In the genomic region with DNA sequence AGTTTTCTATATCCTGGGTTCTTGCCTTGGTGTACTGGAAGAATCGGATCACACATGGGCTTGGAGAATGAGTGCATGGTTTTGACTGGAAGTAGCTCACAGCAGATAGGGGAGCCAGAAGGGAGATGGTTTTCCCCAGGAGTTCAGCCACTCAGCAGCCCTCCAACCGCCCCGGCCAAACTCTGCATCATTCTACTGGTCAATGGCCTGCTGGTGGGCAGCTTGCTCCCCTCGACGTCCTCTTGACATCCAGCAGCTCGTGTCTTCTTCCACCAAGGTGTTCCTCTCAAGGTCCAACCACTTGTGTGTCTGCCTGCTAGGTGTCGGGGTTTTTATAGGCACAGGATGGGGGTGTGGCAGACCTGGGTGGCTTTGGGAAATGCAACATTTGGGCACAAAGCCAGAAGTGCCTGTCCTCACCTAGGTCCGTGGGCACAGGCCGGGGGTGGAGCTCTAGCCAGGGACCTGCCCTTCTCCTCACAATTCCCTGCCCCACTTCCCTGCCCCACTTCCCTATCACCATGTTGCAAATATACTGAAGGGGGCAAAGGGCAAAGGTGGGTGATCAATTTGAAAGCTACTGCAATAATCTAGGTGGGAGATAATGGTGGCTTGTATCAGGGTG, we compare ENCODE assay signal across 22 cellular contexts. TPM values are rescaled to one million over a fixed set of nuclear protein-coding genes. Genes with fewer than 3 reads are reported as not detected.
"Had no signal": no experiment of that assay in that cellular context is flagged by ENCODE, and none has a peak within 500 bp of the region (broad histone marks: within the 10 kb centered on the region; RNA-seq: fewer than 3 reads in every experiment).

No MANE protein-coding gene starts in this region.

- H3K27ac Mint-ChIP-seq: activated T-cell treated with anti-CD3 and anti-CD28 coated beads, Interleukin-2, amount 50 U/mL, for 72 hours; type B pancreatic cell had no signal

- H3K36me3 Mint-ChIP-seq: activated naive CD8-positive, alpha-beta T cell treated with anti-CD3 and anti-CD28 coated beads, Interleukin-2, amount 10 ng/mL, durations not matched to agents 7 days and 5 days; type B pancreatic cell had no signal

- H3K27me3 ChIP-seq: esophagus squamous epithelium, right atrium auricular region, testis had no signal

- FAIRE-seq: TTC549 had no signal

- H3K27me3 Mint-ChIP-seq: activated CD4-positive, alpha-beta T cell treated with anti-CD3 and anti-CD28 coated beads, Interleukin-2, amount 10 ng/mL, durations not matched to agents 7 days and 5 days had no signal

- DNase-seq: activated CD4-positive, alpha-beta T cell treated with anti-CD3 and anti-CD28 coated beads, Interleukin-2, amount 10 ng/mL, durations not matched to agents 7 days and 5 days; activated naive CD8-positive, alpha-beta T cell treated with anti-CD3 and anti-CD28 coated beads, Interleukin-2, amount 10 ng/mL, durations not matched to agents 7 days and 5 days; activated T-cell treated with anti-CD3 and anti-CD28 coated beads, Interleukin-2, amount 50 U/mL, for 72 hours; amygdala; dermis blood vessel endothelial cell; effector memory CD4-positive, alpha-beta T cell; esophagus squamous epithelium; left cardiac atrium; lower lobe of right lung; stimulated activated CD4-positive, alpha-beta T cell treated with anti-CD3 and anti-CD28 coated beads, Interleukin-15, amount 100 ng/mL, for 24 hours; stimulated activated CD4-positive, alpha-beta T cell treated with anti-CD3 and anti-CD28 coated beads, Interleukin-2, amount 100 ng/mL, for 48 hours; testis had no signal

- ATAC-seq: activated T-cell treated with anti-CD3 and anti-CD28 coated beads, Interleukin-2, amount 50 U/mL, for 72 hours; left cardiac atrium; lower lobe of right lung had no signal

- H3K4me3 Mint-ChIP-seq: activated CD4-positive, alpha-beta T cell treated with anti-CD3 and anti-CD28 coated beads, Interleukin-2, amount 10 ng/mL, durations not matched to agents 7 days and 5 days; activated naive CD8-positive, alpha-beta T cell treated with anti-CD3 and anti-CD28 coated beads, Interleukin-2, amount 10 ng/mL, durations not matched to agents 7 days and 5 days had no signal

- H3K4me1 ChIP-seq: prostate gland had no signal

- H3K4me3 ChIP-seq: cardiac muscle cell, esophagus squamous epithelium, lower lobe of right lung, prostate gland, right atrium auricular region, skin epidermis, testis had no signal

- H3K9me3 Mint-ChIP-seq: activated CD4-positive, alpha-beta T cell treated with anti-CD3 and anti-CD28 coated beads, Interleukin-2, amount 10 ng/mL, durations not matched to agents 7 days and 5 days; activated naive CD8-positive, alpha-beta T cell treated with anti-CD3 and anti-CD28 coated beads, Interleukin-2, amount 10 ng/mL, durations not matched to agents 7 days and 5 days; activated T-cell treated with anti-CD3 and anti-CD28 coated beads, Interleukin-2, amount 50 U/mL, for 72 hours; T-helper 2 cell treated with Interferon-gamma antibody and Interleukin-4, amounts not matched to agents 5 μg/mL and 100 μg/mL, for 36 hours; type B pancreatic cell had no signal

- H3K27ac ChIP-seq: cardiac muscle cell, esophagus squamous epithelium, lower lobe of right lung, prostate gland, right atrium auricular region, skin epidermis, testis had no signal

RNA-seq across cellular contexts. Expression of gene CD200R1, which starts 12.9 kb away (rescaled TPM):
- total RNA-seq: dermis blood vessel endothelial cell, glomerular endothelial cell, osteocyte, SK-MEL-5 had no signal
- polyA plus RNA-seq: cardiac muscle cell had no signal
